26 cellular contexts compared by ENCODE assay signal in genomic region chr20:10758446-10758845, GRCh38.
DNase-seq lines count a peak whose midpoint lies in the region; ATAC-seq, FAIRE-seq and TF ChIP-seq lines count a peak whose summit lies in the region.
"Had no signal": no experiment of that assay in that cellular context is flagged by ENCODE, and none has a peak within 500 bp of the region (broad histone marks: within the 10 kb centered on the region; RNA-seq: fewer than 3 reads in every experiment).

No MANE protein-coding gene starts in this region.

- DNase-seq in EL = peak; percentile 6
- DNase-seq in M059J (ENCODE audit: low read depth) = peak; percentile 78
- peak; percentile 96 for DNase-seq in bronchial epithelial cell (ENCODE audit: low read depth)
- DNase-seq in kidney glomerular epithelial cell (lab: John Stamatoyannopoulos, UW) = peak; percentile 10
- no peak for DNase-seq in activated CD8-positive, alpha-beta memory T cell treated with anti-CD3 and anti-CD28 coated beads, Interleukin-2, amount 50 U/mL, for 4 hours
- no peak for DNase-seq in GM03348 (ENCODE audit: low spot score)
- no peak for DNase-seq in left cardiac atrium
- DNase-seq: ACHN; activated CD4-positive, alpha-beta T cell treated with anti-CD3 and anti-CD28 coated beads for 36 hours; activated CD8-positive, alpha-beta T cell treated with anti-CD3 and anti-CD28 coated beads, Interleukin-2, amount 10 ng/mL, durations not matched to agents 7 days and 5 days; activated effector memory CD4-positive, alpha-beta T cell treated with Interleukin-2 at 50 U/mL for 16 hours; activated T-cell treated with anti-CD3 and anti-CD28 coated beads for 4 hours; anterior cingulate cortex; cortex of kidney; islet precursor cell; lower lobe of right lung; NCI-H1092 treated with DMSO at 0.1 percent for 48 hours; NCI-H2029; NCI-H69; pancreas; right cardiac atrium; stimulated activated naive B cell treated with anti-CD40 and anti-IgM and Interleukin-4, amounts not matched to agents 10 μg/mL and 1 μg/mL and 100 μg/mL, for 72 hours; upper lobe of right lung had no signal

- no peak for TF ChIP-seq CTCF in bronchial epithelial cell (IDR thresholded peaks at IDR 0.05; ENCODE audit: insufficient read depth, low read length, severe bottlenecking)

- no peak for ATAC-seq in GM19351 (IDR thresholded peaks at IDR 0.05; ENCODE audit: unreplicated experiment)
- no peak for ATAC-seq in left cardiac atrium
- ATAC-seq: activated CD4-positive, alpha-beta T cell treated with anti-CD3 and anti-CD28 coated beads for 36 hours; activated CD8-positive, alpha-beta T cell treated with anti-CD3 and anti-CD28 coated beads, Interleukin-2, amount 10 ng/mL, durations not matched to agents 7 days and 5 days; lower lobe of right lung; pancreas; right cardiac atrium; SK-N-SH treated with all-trans-retinoic acid at 6 μM for 48 hours; stimulated activated naive B cell treated with anti-CD40 and anti-IgM and Interleukin-4, amounts not matched to agents 10 μg/mL and 1 μg/mL and 100 μg/mL, for 72 hours; upper lobe of right lung had no signal

- no peak overlapping the region for H3K4me3 ChIP-seq in bronchial epithelial cell (ENCODE audit: low read depth, low read length)
- H3K4me3 ChIP-seq: lower lobe of right lung, pancreas, upper lobe of right lung had no signal

- intact Hi-C loops in left cardiac atrium (cut with DNase I) = no loop called here

- H3K27me3 ChIP-seq in bronchial epithelial cell (ENCODE audit: control insufficient read depth, insufficient read depth, low read length) = no peaks in the 10 kb centered on the region
- H3K27me3 ChIP-seq: pancreas, upper lobe of right lung had no signal

- no peaks in the 10 kb centered on the region for H3K36me3 ChIP-seq in bronchial epithelial cell (ENCODE audit: control insufficient read depth, insufficient read depth, low read length)
- H3K36me3 ChIP-seq: lower lobe of right lung, pancreas, upper lobe of right lung had no signal

- peak; percentile 98 for FAIRE-seq in bronchial epithelial cell (lab: Jason Lieb, UNC)
- FAIRE-seq: GM18507, pancreas had no signal

Comparison
In these comparisons a context has a peak if more than half of its experiments do, and no peak if none do; other contexts are left out.
1. DNase-seq: peak in EL (single experiment), M059J (single experiment), bronchial epithelial cell (single experiment) and kidney glomerular epithelial cell (single experiment); none in activated CD8-positive, alpha-beta memory T cell treated with anti-CD3 and anti-CD28 coated beads, Interleukin-2, amount 50 U/mL, for 4 hours (single experiment), GM03348 (single experiment) and left cardiac atrium (single experiment).